In genomic region chr1:186745531-186746146, GRCh38 we compare ENCODE assay signal across 15 cellular contexts.
"Had no signal": no experiment of that assay in that cellular context is flagged by ENCODE, and none has a peak within 500 bp of the region (broad histone marks: within the 10 kb centered on the region; RNA-seq: fewer than 3 reads in every experiment).

No MANE protein-coding gene starts in this region.

- H3K36me3 ChIP-seq: esophagus squamous epithelium, lower lobe of right lung, tibial artery had no signal

- DNase-seq: activated CD4-positive, alpha-beta T cell treated with anti-CD3 and anti-CD28 coated beads, Interleukin-2, amount 50 U/mL, for 1 hour; activated CD8-positive, alpha-beta memory T cell treated with anti-CD3 and anti-CD28 coated beads, Interleukin-2, amount 50 U/mL, for 48 hours; activated effector memory CD4-positive, alpha-beta T cell treated with Interleukin-2 at 50 U/mL for 16 hours; activated naive CD4-positive, alpha-beta T cell treated with anti-CD3 and anti-CD28 coated beads, Interleukin-2, amount 10 ng/mL, durations not matched to agents 7 days and 5 days; activated T-cell treated with anti-CD3 and anti-CD28 coated beads, Interleukin-2, amount 50 U/mL, for 48 hours; effector CD8-positive, alpha-beta T cell; esophagus squamous epithelium; left cardiac atrium; lower lobe of right lung; retina; stimulated activated naive CD4-positive, alpha-beta T cell; tibial artery had no signal

- ATAC-seq: activated CD4-positive, CD25-positive, alpha-beta regulatory T cell treated with anti-CD3 and anti-CD28 coated beads, Interleukin-2, amount 50 U/mL, for 24 hours; left cardiac atrium; lower lobe of right lung had no signal

- H3K9me3 ChIP-seq: lower lobe of right lung had no signal

- H3K4me3 ChIP-seq: esophagus squamous epithelium, lower lobe of right lung, tibial artery had no signal

- H3K4me1 ChIP-seq: lower lobe of right lung, tibial artery had no signal

- FAIRE-seq: endothelial cell of umbilical vein, urothelium cell line had no signal

- H3K27ac ChIP-seq: esophagus squamous epithelium, lower lobe of right lung, tibial artery had no signal

- H3K27me3 ChIP-seq: esophagus squamous epithelium, tibial artery had no signal
